Comparison of ENCODE assay signal across 19 cellular contexts in genomic region chr3:99848433-99848832, GRCh38.
"Had no signal": no experiment of that assay in that cellular context is flagged by ENCODE, and none has a peak within 500 bp of the region (broad histone marks: within the 10 kb centered on the region; RNA-seq: fewer than 3 reads in every experiment).

No MANE protein-coding gene starts in this region.

- H3K9me3 ChIP-seq: neutrophil, SJSA1, testis had no signal

- H3K27ac ChIP-seq: neutrophil, SJSA1, testis, WERI-Rb-1 had no signal

- H3K27me3 Mint-ChIP-seq: activated naive CD8-positive, alpha-beta T cell had no signal

- FAIRE-seq: colon, endometrium had no signal

- H3K4me3 ChIP-seq: SJSA1, skin epidermis, stomach, testis had no signal

- DNase-seq: activated CD4-positive, alpha-beta T cell treated with anti-CD3 and anti-CD28 coated beads for 1 hour; activated CD4-positive, alpha-beta T cell treated with anti-CD3 and anti-CD28 coated beads, Interleukin-2, amount 50 U/mL, for 4 hours; activated gamma-delta T cell treated with Interleukin-2 at 50 U/mL for 16 hours; caudate nucleus; erythroblast; immature natural killer cell; natural killer cell; posterior cingulate gyrus; retina; stimulated activated CD4-positive, alpha-beta T cell treated with anti-CD3 and anti-CD28 coated beads, Interleukin-4, amount 100 ng/mL, for 1 hour; stomach; testis; WERI-Rb-1 had no signal

- H3K27ac Mint-ChIP-seq: activated naive CD8-positive, alpha-beta T cell; immature natural killer cell; natural killer cell had no signal

- H3K36me3 ChIP-seq: neutrophil had no signal

- H3K9me3 Mint-ChIP-seq: natural killer cell had no signal

- H3K36me3 Mint-ChIP-seq: immature natural killer cell, natural killer cell had no signal

- ATAC-seq: natural killer cell had no signal

- H3K4me1 ChIP-seq: testis had no signal

- H3K4me3 Mint-ChIP-seq: activated naive CD8-positive, alpha-beta T cell; immature natural killer cell; natural killer cell had no signal

- H3K4me1 Mint-ChIP-seq: immature natural killer cell, natural killer cell had no signal

- H3K27me3 ChIP-seq: neutrophil, SJSA1, stomach, testis had no signal
